In genomic region chr6:144476286-144476685, GRCh38 we compare ENCODE assay signal across 2 cellular contexts.
TF ChIP-seq lines count a peak whose summit lies in the region.

No MANE protein-coding gene starts in this region.

TF ChIP-seq in IMR-90, 13 proteins besides CTCF, POLR2A, EP300 and RAD21:
- no peak for TF ChIP-seq CHD1 (IDR thresholded peaks at IDR 0.05; ENCODE audit: low read depth, low read length)
- no peak for TF ChIP-seq BHLHE40 (IDR thresholded peaks at IDR 0.05; ENCODE audit: low read depth, low read length)
- TF ChIP-seq FOS (IDR thresholded peaks at IDR 0.05; ENCODE audit: low read depth, low read length), result no peak
- TF ChIP-seq MXI1 (IDR thresholded peaks at IDR 0.05; ENCODE audit: borderline replicate concordance, low read depth, low read length), result no peak
- TF ChIP-seq NFE2L2 (IDR thresholded peaks at IDR 0.05; ENCODE audit: low read depth, low read length), result peak; percentile 35; the same call in 1 of the 2 replicates
- TF ChIP-seq CEBPB (IDR thresholded peaks at IDR 0.05; ENCODE audit: low read depth, low read length), result no peak

TF ChIP-seq in K562, 482 proteins besides CTCF, POLR2A, EP300 and RAD21:
- peak; percentile 42; the same call in 1 of the 2 replicates for TF ChIP-seq MAFK (IDR thresholded peaks at IDR 0.05; ENCODE audit: low read length)
- TF ChIP-seq ZNF316 (IDR thresholded peaks at IDR 0.05), result peak; percentile 67
- TF ChIP-seq ZKSCAN1 (IDR thresholded peaks at IDR 0.05; ENCODE audit: low read depth, low read length), result no peak
- TF ChIP-seq CAMTA2 (CRISPR knock-in tag; conservative IDR thresholded peaks at IDR 0.05), result no peak
- TF ChIP-seq C11orf30 (IDR thresholded peaks at IDR 0.05; ENCODE audit: low read depth), result peak; percentile 67
- 0 out of 2 replicates have a peak, but pooled peaks have one; percentile 13 for TF ChIP-seq NFE2L1 (tag; IDR thresholded peaks at IDR 0.05; ENCODE audit: borderline replicate concordance, low read depth)
- peak; percentile 20 for TF ChIP-seq MAFF (IDR thresholded peaks at IDR 0.05; ENCODE audit: low read length)
- no peak for TF ChIP-seq KHSRP (IDR thresholded peaks at IDR 0.05)
- TF ChIP-seq IRF1 (CRISPR knock-in tag; IDR thresholded peaks at IDR 0.05; ENCODE audit: borderline replicate concordance), result no peak
- TF ChIP-seq NFE2 (IDR thresholded peaks at IDR 0.05; ENCODE audit: low read depth), result peak; percentile 55
- 0 out of 2 replicates have a peak, but pooled peaks have one; percentile 48 for TF ChIP-seq BACH1 (tag; IDR thresholded peaks at IDR 0.05)
- peak; percentile 83 for TF ChIP-seq MAFG (tag; conservative IDR thresholded peaks at IDR 0.05)
